13 cellular contexts compared by ENCODE assay signal in the genomic region with DNA sequence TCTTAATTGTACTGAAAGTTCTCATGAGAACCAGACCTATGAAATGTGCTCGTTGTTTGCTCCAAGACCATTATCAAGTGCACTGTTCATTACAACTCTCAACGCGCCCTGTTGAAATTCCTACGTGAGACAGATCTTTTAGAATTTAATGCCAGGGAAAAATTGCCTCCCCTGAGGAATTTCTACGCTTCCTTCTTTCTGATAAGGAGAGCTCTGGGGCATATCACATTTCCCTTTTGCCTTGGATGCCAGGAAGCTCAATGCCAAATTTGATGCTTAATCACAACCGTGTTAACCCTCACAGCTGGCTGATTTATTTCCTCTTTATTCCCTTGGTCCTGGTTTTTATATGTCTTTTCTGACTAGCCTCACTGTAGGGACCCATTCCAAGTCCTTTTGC.
A peak's percentile ranks its signal among the peaks of the same experiment; 100 is the strongest.
DNase-seq lines count a peak whose midpoint lies in the region; ATAC-seq and TF ChIP-seq lines count a peak whose summit lies in the region.
"Had no signal": no experiment of that assay in that cellular context is flagged by ENCODE, and none has a peak within 500 bp of the region (broad histone marks: within the 10 kb centered on the region; RNA-seq: fewer than 3 reads in every experiment).

No MANE protein-coding gene starts in this region.

- intact Hi-C loops in ascending aorta (cut with DNase I) (no loop called here), left cardiac atrium (cut with DNase I) (loop anchor here in 1 of 2 donors (10.0 kb wide), 1 partner anchor 55 kb away; no protein-coding TSS in a partner anchor), testis (cut with DNase I; ENCODE audit: low total_unique reads) (no loop called here)

- no peak for DNase-seq in T-helper 2 cell treated with Interferon-gamma antibody and Interleukin-4, amounts not matched to agents 5 μg/mL and 100 μg/mL, for 36 hours (ENCODE audit: low spot score)
- DNase-seq in T-helper 2 cell (no peak), ascending aorta (ENCODE audit: low spot score in 2 of 2) (no peak), left cardiac atrium (no peak), testis (no peak), NCI-H2196 (lab: John Stamatoyannopoulos, UW; ENCODE audit: unreplicated experiment) (no peak)
- DNase-seq: 8988T; activated T-cell treated with anti-CD3 and anti-CD28 coated beads, Interleukin-2, amount 50 U/mL, for 4 hours; lower lobe of right lung; NCI-H2107; trophoblast cell had no signal

- H3K4me3 ChIP-seq in ascending aorta: no peak overlapping the region
- no peak overlapping the region for H3K4me3 ChIP-seq in testis
- H3K4me3 ChIP-seq: lower lobe of right lung had no signal

- no peaks in the 10 kb centered on the region for H3K9me3 ChIP-seq in ascending aorta
- no peaks in the 10 kb centered on the region for H3K9me3 ChIP-seq in testis
- H3K9me3 ChIP-seq: lower lobe of right lung had no signal

- no peaks in the 10 kb centered on the region for H3K9me3 Mint-ChIP-seq in T-helper 2 cell treated with Interferon-gamma antibody and Interleukin-4, amounts not matched to agents 5 μg/mL and 100 μg/mL, for 36 hours
- H3K9me3 Mint-ChIP-seq: activated T-cell treated with anti-CD3 and anti-CD28 coated beads, Interleukin-2, amount 50 U/mL, for 4 hours had no signal

- H3K36me3 ChIP-seq in ascending aorta (peaks cover 82% of the 10 kb centered on the region in 2 donors), testis (ENCODE audit: low read depth, missing control alignments) (no peaks in the 10 kb centered on the region)

- no peak for TF ChIP-seq POLR2A in testis (IDR thresholded peaks at IDR 0.05)

- TF ChIP-seq CTCF in ascending aorta (IDR thresholded peaks at IDR 0.05): no peak
- no peak for TF ChIP-seq CTCF in testis (IDR thresholded peaks at IDR 0.05)

- H3K4me1 Mint-ChIP-seq in T-helper 2 cell treated with Interferon-gamma antibody and Interleukin-4, amounts not matched to agents 5 μg/mL and 100 μg/mL, for 36 hours (ENCODE audit: low read depth): peaks cover 48% of the 10 kb centered on the region

- ATAC-seq in left cardiac atrium: peak; percentile 29 to 42
- ATAC-seq in GM21526 (IDR thresholded peaks at IDR 0.05; ENCODE audit: low FRiP score, unreplicated experiment): no peak
- ATAC-seq in HG02970 (IDR thresholded peaks at IDR 0.05; ENCODE audit: low FRiP score, unreplicated experiment): no peak
- ATAC-seq: activated T-cell treated with anti-CD3 and anti-CD28 coated beads, Interleukin-2, amount 50 U/mL, for 4 hours; lower lobe of right lung had no signal

- H3K27me3 Mint-ChIP-seq in T-helper 2 cell treated with Interferon-gamma antibody and Interleukin-4, amounts not matched to agents 5 μg/mL and 100 μg/mL, for 36 hours (ENCODE audit: low read depth): no peaks in the 10 kb centered on the region

- no peaks in the 10 kb centered on the region for H3K27me3 ChIP-seq in ascending aorta
- H3K27me3 ChIP-seq in testis: no peaks in the 10 kb centered on the region

- 38 to 55% methylated on average over 6 of the region's 6 CpGs for WGBS in testis, 2 donors

- peak overlapping the region; percentile 2 for H3K27ac Mint-ChIP-seq in T-helper 2 cell treated with Interferon-gamma antibody and Interleukin-4, amounts not matched to agents 5 μg/mL and 100 μg/mL, for 36 hours

- H3K36me3 Mint-ChIP-seq in T-helper 2 cell treated with Interferon-gamma antibody and Interleukin-4, amounts not matched to agents 5 μg/mL and 100 μg/mL, for 36 hours (ENCODE audit: low read depth): peaks cover 64% of the 10 kb centered on the region

- H3K4me3 Mint-ChIP-seq in T-helper 2 cell treated with Interferon-gamma antibody and Interleukin-4, amounts not matched to agents 5 μg/mL and 100 μg/mL, for 36 hours: no peak overlapping the region
- H3K4me3 Mint-ChIP-seq: activated T-cell treated with anti-CD3 and anti-CD28 coated beads, Interleukin-2, amount 50 U/mL, for 4 hours had no signal

- H3K4me1 ChIP-seq in ascending aorta (peaks cover 37 to 80% of the 10 kb centered on the region in 2 donors), testis (peaks cover 67% of the 10 kb centered on the region)

- H3K27ac ChIP-seq in ascending aorta (peak overlapping the region; percentile 94 to 98), testis (peak overlapping the region; percentile 59 to 78)
- H3K27ac ChIP-seq: lower lobe of right lung had no signal

Comparison
In these comparisons a context has a peak if more than half of its experiments do, and no peak if none do; other contexts are left out.
1. ATAC-seq: peak in left cardiac atrium (2 of 2); none in GM21526 (single experiment) and HG02970 (single experiment).